Comparison of ENCODE assay signal across 21 cellular contexts in genomic region chrX:134115270-134115669, GRCh38.
DNase-seq lines count a peak whose midpoint lies in the region; ATAC-seq, FAIRE-seq and TF ChIP-seq lines count a peak whose summit lies in the region.
"Had no signal": no experiment of that assay in that cellular context is flagged by ENCODE, and none has a peak within 500 bp of the region (broad histone marks: within the 10 kb centered on the region; RNA-seq: fewer than 3 reads in every experiment).

No MANE protein-coding gene starts in this region.

- no TSS peak for BruUV-seq in K562 (replicated peaks; lab: Mats Ljungman, UMichigan)

- no peak for TF ChIP-seq RAD21 in K562 (CRISPR knock-in tag; conservative IDR thresholded peaks at IDR 0.05 in 1 of 2, IDR thresholded peaks at IDR 0.05 in 1 of 2)

- in situ Hi-C loops in K562 (cut with MboI): no loop called here

- 0% methylated on average over 3 of the region's 3 CpGs for WGBS in K562 (ENCODE audit: insufficient coverage, low coverage, missing lambda C conversion rate)

- H2AFZ ChIP-seq in K562 (ENCODE audit: low read depth, low read length): no peak overlapping the region
- H2AFZ ChIP-seq: GM23248 had no signal

- H3K4me1 ChIP-seq in K562 (replicated peaks in 1 of 2; ENCODE audit: control insufficient read depth in 2 of 2, insufficient read depth in 2 of 2, low read length in 2 of 2): no peaks in the 10 kb centered on the region
- H3K4me1 ChIP-seq: BLaER1, Caco-2 had no signal

- POLR2A ChIA-PET in K562 (lab: Yijun Ruan, JAX): no interaction called here

- no peak for TF ChIP-seq CTCF in K562 (IDR thresholded peaks at IDR 0.05 in 2 of 3, conservative IDR thresholded peaks at IDR 0.05 in 1 of 3; ENCODE audit: insufficient read depth in 2 of 3, low read depth in 1 of 3, low read length in 3 of 3)

- H3K9ac ChIP-seq in K562 (ENCODE audit: insufficient read depth in 1 of 2, low read depth in 2 of 2, low read length in 2 of 2): no peak overlapping the region
- H3K9ac ChIP-seq: BLaER1, GM23248 had no signal

- no peak overlapping the region for H3K27ac ChIP-seq in K562 (ENCODE audit: extremely low read depth, low read depth, low read length)
- H3K27ac ChIP-seq: BLaER1, C4-2B, GM23248 had no signal

- no peaks in the 10 kb centered on the region for H3K27me3 ChIP-seq in K562 (ENCODE audit: control insufficient read depth in 2 of 2, insufficient read depth in 2 of 2, low read length in 2 of 2)

- H4K20me1 ChIP-seq in K562 (replicated peaks; ENCODE audit: control insufficient read depth, insufficient read depth, low read length): no peaks in the 10 kb centered on the region
- H4K20me1 ChIP-seq: BLaER1 had no signal

- no peak overlapping the region for H3K4me3 ChIP-seq in K562
- H3K4me3 ChIP-seq: BLaER1, GM12878, GM23248 had no signal

- intact Hi-C loops in K562 (cut with micrococcal nuclease): no loop called here

- no peak for ATAC-seq in K562
- ATAC-seq: CD8-positive, alpha-beta T cell; GM12878 had no signal

- H3K9me1 ChIP-seq in K562 (ENCODE audit: control insufficient read depth, insufficient read depth, low read length): no peaks in the 10 kb centered on the region

- H3K36me3 ChIP-seq in K562 (ENCODE audit: control insufficient read depth, insufficient read depth, low read length): no peaks in the 10 kb centered on the region
- H3K36me3 ChIP-seq: BLaER1 had no signal

- no peaks in the 10 kb centered on the region for H3K79me2 ChIP-seq in K562 (ENCODE audit: control insufficient read depth, insufficient read depth, low read length)

- H3K4me2 ChIP-seq in K562 (ENCODE audit: insufficient read depth, low read length): no peak overlapping the region
- H3K4me2 ChIP-seq: BLaER1 had no signal

- peak; percentile 21 for DNase-seq in DMS53 (lab: John Stamatoyannopoulos, UW)
- peak; percentile 2 for DNase-seq in HT-29 (ENCODE audit: low spot score)
- no peak for DNase-seq in K562 (ENCODE audit: extremely low read depth in 1 of 4, low spot score in 3 of 4)
- DNase-seq in NK-92 treated with Interleukin-12 subunit alpha and Interleukin-12 subunit beta, amount 100 ng/mL, for 24 hours (lab: John Stamatoyannopoulos, UW): no peak
- no peak for DNase-seq in NCI-H2081 (lab: John Stamatoyannopoulos, UW)
- no peak for DNase-seq in D341Med (ENCODE audit: low spot score)
- DNase-seq: Caco-2; CD4-positive, CD25-positive, alpha-beta regulatory T cell; CD8-positive, alpha-beta T cell; DMS79; EL; GDM1; GM23248; H7; HCEC 1CT had no signal

- TF ChIP-seq POLR2A in K562 (conservative IDR thresholded peaks at IDR 0.05): no peak

- TF ChIP-seq EP300 in K562 (IDR thresholded peaks at IDR 0.05; ENCODE audit: low read length): no peak

- no peaks in the 10 kb centered on the region for H3K9me3 ChIP-seq in K562 (replicated peaks; ENCODE audit: control insufficient read depth, insufficient read depth, low read depth, low read length)
- H3K9me3 ChIP-seq: Caco-2 had no signal

- FAIRE-seq in K562 (lab: Jason Lieb, UNC): no peak
- FAIRE-seq: D721Med, GM12878, GM19239, H1 had no signal

- CTCF ChIA-PET in K562 (lab: Yijun Ruan, JAX; ENCODE audit: low intra/inter-chr PET ratio): no interaction called here

TF ChIP-seq in K562, 482 proteins besides CTCF, POLR2A, EP300 and RAD21:
- TF ChIP-seq PRPF4 (IDR thresholded peaks at IDR 0.05; ENCODE audit: insufficient read depth, low read depth, low read length, poor library complexity, severe bottlenecking): no peak
- TF ChIP-seq ZNF316 (IDR thresholded peaks at IDR 0.05): 0 out of 2 replicates have a peak, but pooled peaks have one; percentile 20

Comparison
In these comparisons a context has a peak if more than half of its experiments do, and no peak if none do; other contexts are left out.
1. DNase-seq: peak in DMS53 (single experiment) and HT-29 (single experiment); none in K562 (0 of 4), NK-92 treated with Interleukin-12 subunit alpha and Interleukin-12 subunit beta, amount 100 ng/mL, for 24 hours (single experiment), NCI-H2081 (0 of 2) and D341Med (single experiment).